Comparison of ENCODE assay signal across 1 cellular context in the genomic region with DNA sequence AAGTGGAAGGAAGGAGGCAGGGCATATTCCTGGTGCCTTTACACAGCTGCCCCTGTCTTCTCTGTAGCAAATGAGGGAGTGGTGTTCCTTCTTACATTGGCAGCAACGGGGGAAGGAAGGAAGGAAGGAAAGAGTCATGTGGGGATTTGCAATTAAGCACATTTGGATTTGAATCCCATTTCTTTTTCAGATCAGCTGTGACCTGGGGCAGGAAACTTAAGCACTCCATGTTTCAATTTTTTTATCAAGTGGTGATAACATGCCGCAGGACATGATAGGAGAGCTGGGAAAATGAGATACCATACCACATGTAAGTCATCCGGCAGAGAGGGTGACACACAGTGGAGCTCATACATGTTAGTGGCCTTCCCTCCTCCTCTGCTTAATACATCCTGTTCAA.
TF ChIP-seq lines count a peak whose summit lies in the region.

No MANE protein-coding gene starts in this region.

TF ChIP-seq in H1, 55 proteins besides CTCF, POLR2A, EP300 and RAD21 (continued from another document):
- TF ChIP-seq JUND (IDR thresholded peaks at IDR 0.05; ENCODE audit: low read length) = no peak
- no peak for TF ChIP-seq TAF1 (IDR thresholded peaks at IDR 0.05; ENCODE audit: low read depth, low read length)
TF ChIP-seq in H1: peak in this region for 0.
